In genomic region chr1:84247425-84248220, GRCh38 we compare ENCODE assay signal across 1 cellular context.
TF ChIP-seq lines count a peak whose summit lies in the region.

No MANE protein-coding gene starts in this region.

TF ChIP-seq in HepG2, 621 proteins besides CTCF, POLR2A, EP300 and RAD21 (continued from another document):
- peak; percentile 37; the same call in 1 of the 2 replicates for TF ChIP-seq MAFF (IDR thresholded peaks at IDR 0.05; ENCODE audit: low read depth, low read length)
- peak in 1 of 2 experiments; percentile 46; a peak in 2 of 4 replicates for TF ChIP-seq MAFK (conservative IDR thresholded peaks at IDR 0.05 in 1 of 2, IDR thresholded peaks at IDR 0.05 in 1 of 2; ENCODE audit: low read length in 2 of 2)
